ENCODE assay signal across 18 cellular contexts in the genomic region with DNA sequence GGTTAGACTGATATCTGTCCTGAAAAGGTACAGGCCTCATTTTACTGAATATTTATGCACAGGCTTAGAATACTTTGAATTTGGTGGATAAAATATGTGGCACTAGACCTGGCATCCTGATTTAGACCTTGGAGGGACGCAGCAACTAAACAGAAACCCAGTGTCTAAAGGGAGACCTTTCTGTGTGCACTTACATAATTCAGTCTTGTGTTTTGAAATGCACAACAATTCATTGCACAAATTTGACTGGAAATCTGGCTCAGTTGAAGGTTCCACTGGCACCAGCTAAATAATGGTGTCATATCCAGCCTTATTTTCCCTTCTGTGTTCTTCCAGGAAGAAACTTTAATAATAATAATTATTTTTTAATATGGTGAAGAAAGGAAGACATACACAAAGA.
DNase-seq lines count a peak whose midpoint lies in the region; ATAC-seq and TF ChIP-seq lines count a peak whose summit lies in the region.
"Had no signal": no experiment of that assay in that cellular context is flagged by ENCODE, and none has a peak within 500 bp of the region (broad histone marks: within the 10 kb centered on the region; RNA-seq: fewer than 3 reads in every experiment).

No MANE protein-coding gene starts in this region.

- H3K27me3 ChIP-seq in dorsolateral prefrontal cortex (no peaks in the 10 kb centered on the region), neutrophil (no peaks in the 10 kb centered on the region), BE2C (no peaks in the 10 kb centered on the region)

- TF ChIP-seq CTCF in dorsolateral prefrontal cortex (IDR thresholded peaks at IDR 0.05 in 54 of 56, conservative IDR thresholded peaks at IDR 0.05 in 2 of 56; ENCODE audit: low read depth in 1 of 56, partially characterized antibody in 56 of 56) (no peak), neutrophil (IDR thresholded peaks at IDR 0.05) (no peak), BE2C (IDR thresholded peaks at IDR 0.05; ENCODE audit: low read depth, low read length) (no peak)

- H3K4me1 ChIP-seq in neutrophil (ENCODE audit: control insufficient read depth in 1 of 2, insufficient read depth in 1 of 2, low read depth in 1 of 2, low read length in 1 of 2) (peaks cover 20 to 22% of the 10 kb centered on the region in 2 experiments), BE2C (peaks cover 26% of the 10 kb centered on the region)

- in situ Hi-C loops in G401 (cut with HindIII; ENCODE audit: low sequenced_read_pairs) = no loop called here

- H3K36me3 ChIP-seq in neutrophil (no peaks in the 10 kb centered on the region), BE2C (no peaks in the 10 kb centered on the region)

- DNase-seq in Right ventricle myocardium inferior (ENCODE audit: missing footprints) (no peak), cardiac septum (ENCODE audit: low spot score) (no peak), G401 (ENCODE audit: low spot score) (peak; percentile 54), dorsolateral prefrontal cortex (no peak), BE2C (no peak)
- no peak for DNase-seq in stimulated activated naive CD8-positive, alpha-beta T cell treated with anti-CD3 and anti-CD28 coated beads, Interleukin-15, Interleukin-2, amounts not matched to agents 100 U/mL and 50 U/mL, for 24 hours
- DNase-seq: DMS53, GF-D8, KG1, NCI-H1694, NCI-H2081 treated with DMSO at 0.1 percent for 48 hours, NCI-H2171 treated with DMSO at 0.1 percent for 48 hours, NCI-H526, SHP77 had no signal

- H3K27ac ChIP-seq in dorsolateral prefrontal cortex (peak overlapping the region in 50 of 59 donors; percentile 1 to 76 (median 51)), neutrophil (peak overlapping the region; percentile 52)
- H3K27ac ChIP-seq: 22Rv1 had no signal

- ATAC-seq in Right ventricle myocardium inferior (peak; percentile 34), GM19328 (IDR thresholded peaks at IDR 0.05; ENCODE audit: unreplicated experiment) (no peak)
- ATAC-seq in stimulated activated naive CD8-positive, alpha-beta T cell treated with anti-CD3 and anti-CD28 coated beads, Interleukin-15, Interleukin-2, amounts not matched to agents 100 U/mL and 50 U/mL, for 24 hours = no peak
- ATAC-seq: HCT116 had no signal

- H3K9me3 ChIP-seq in neutrophil (no peaks in the 10 kb centered on the region), BE2C (no peaks in the 10 kb centered on the region; the same call in 1 of the 2 replicates)

- intact Hi-C loops in Right ventricle myocardium inferior (cut with DNase I) (no loop called here), cardiac septum (cut with DNase I) (no loop called here), dorsolateral prefrontal cortex (cut with DNase I) (loop anchor here (10.0 kb wide), 3 partner anchors 79 to 241 kb away; a partner anchor contains a TSS)

- H3K4me3 ChIP-seq in dorsolateral prefrontal cortex = no peak overlapping the region
- H3K4me3 ChIP-seq in neutrophil (ENCODE audit: low read depth in 1 of 2, low read length in 1 of 2) = peak overlapping the region in 1 of 2 experiments; percentile 3
- no peak overlapping the region for H3K4me3 ChIP-seq in BE2C (ENCODE audit: low read depth, low read length)

Comparison
In these comparisons a context has a peak if more than half of its experiments do, and no peak if none do; other contexts are left out.
1. intact Hi-C loops: an anchor here in dorsolateral prefrontal cortex (10.0 kb wide); none called in Right ventricle myocardium inferior and cardiac septum.